In genomic region chr1:4415476-4415875, GRCh38 we compare ENCODE assay signal across 23 cellular contexts.
"Had no signal": no experiment of that assay in that cellular context is flagged by ENCODE, and none has a peak within 500 bp of the region (broad histone marks: within the 10 kb centered on the region; RNA-seq: fewer than 3 reads in every experiment).

No MANE protein-coding gene starts in this region.

- H3K27ac ChIP-seq: colonic mucosa, coronary artery, dorsolateral prefrontal cortex, epithelial cell of prostate, esophagus muscularis mucosa, esophagus squamous epithelium, foreskin keratinocyte, gastrocnemius medialis, gastroesophageal sphincter had no signal

- DNase-seq: colonic mucosa; cortex of kidney; dermis blood vessel endothelial cell; dorsolateral prefrontal cortex; effector CD4-positive, alpha-beta T cell; effector CD8-positive, alpha-beta T cell; effector memory CD4-positive, alpha-beta T cell; effector memory CD8-positive, alpha-beta T cell; endodermal cell; erythroblast; esophagus squamous epithelium; foreskin fibroblast; foreskin keratinocyte; foreskin melanocyte; gastrocnemius medialis; glutamatergic neuron; head of caudate nucleus had no signal

- H3K4me1 Mint-ChIP-seq: endodermal cell had no signal

- H3K4me1 ChIP-seq: colonic mucosa, esophagus muscularis mucosa, esophagus squamous epithelium, foreskin keratinocyte, gastrocnemius medialis, gastroesophageal sphincter had no signal

- H3K4me3 ChIP-seq: colonic mucosa, coronary artery, dorsolateral prefrontal cortex, esophagus muscularis mucosa, esophagus squamous epithelium, gastrocnemius medialis, gastroesophageal sphincter had no signal

- H3K27me3 Mint-ChIP-seq: dendritic cell treated with granulocyte-macrophage colony-stimulating factor and Interleukin-4, amounts not matched to agents 40 ng/mL and 50 ng/mL, for 4 days had no signal

- H3K36me3 ChIP-seq: colonic mucosa, esophagus muscularis mucosa, esophagus squamous epithelium, gastrocnemius medialis, gastroesophageal sphincter had no signal

- H3K9me3 ChIP-seq: colonic mucosa, esophagus squamous epithelium, gastrocnemius medialis had no signal

- ATAC-seq: effector memory CD8-positive, alpha-beta T cell; esophagus mucosa; foreskin keratinocyte; gastrocnemius medialis; gastroesophageal sphincter had no signal

- H3K27me3 ChIP-seq: colonic mucosa, dorsolateral prefrontal cortex, foreskin keratinocyte, gastrocnemius medialis had no signal

- H3K27ac Mint-ChIP-seq: dendritic cell treated with granulocyte-macrophage colony-stimulating factor and Interleukin-4, amounts not matched to agents 40 ng/mL and 50 ng/mL, for 4 days; effector memory CD8-positive, alpha-beta T cell; endodermal cell had no signal

- H3K4me3 Mint-ChIP-seq: dendritic cell treated with granulocyte-macrophage colony-stimulating factor and Interleukin-4, amounts not matched to agents 40 ng/mL and 50 ng/mL, for 4 days; effector memory CD8-positive, alpha-beta T cell; endodermal cell had no signal
